Comparison of ENCODE assay signal across 28 cellular contexts in genomic region chr3:80554304-80554703, GRCh38.
"Had no signal": no experiment of that assay in that cellular context is flagged by ENCODE, and none has a peak within 500 bp of the region (broad histone marks: within the 10 kb centered on the region; RNA-seq: fewer than 3 reads in every experiment).

No MANE protein-coding gene starts in this region.

- H3K4me3 ChIP-seq: left ventricle myocardium inferior, lung, mucosa of descending colon, pancreas, prostate gland, skin epidermis, stomach, testis, thyroid gland, transverse colon, upper lobe of left lung, vagina had no signal

- H3K27ac ChIP-seq: left ventricle myocardium inferior, pancreas, prostate gland, skin epidermis, stomach, testis, thyroid gland, transverse colon, upper lobe of left lung, vagina had no signal

- H3K4me1 ChIP-seq: left ventricle myocardium inferior, pancreas, prostate gland, stomach, testis, thyroid gland, transverse colon, upper lobe of left lung, vagina had no signal

- ATAC-seq: mucosa of descending colon; naive thymus-derived CD8-positive, alpha-beta T cell; pancreas; right cardiac atrium; sciatic nerve; stimulated activated naive B cell treated with anti-CD40 and anti-IgM and Interleukin-4, amounts not matched to agents 10 μg/mL and 1 μg/mL and 100 μg/mL, for 72 hours; stimulated activated naive CD8-positive, alpha-beta T cell treated with anti-CD3 and anti-CD28 coated beads, Interleukin-15, Interleukin-2, amounts not matched to agents 100 U/mL and 50 U/mL, for 24 hours had no signal

- FAIRE-seq: islet of Langerhans, pancreas had no signal

- H3K36me3 ChIP-seq: left ventricle myocardium inferior, pancreas, prostate gland, stomach, thyroid gland, transverse colon, upper lobe of left lung, vagina had no signal

- H3K27me3 ChIP-seq: pancreas, stomach, testis, thyroid gland, transverse colon, upper lobe of left lung, vagina had no signal

- DNase-seq: hypothalamus; immature natural killer cell; left ventricle myocardium inferior; midbrain; mucosa of descending colon; naive thymus-derived CD8-positive, alpha-beta T cell; nucleus accumbens; pancreas; posterior cingulate gyrus; retina; right cardiac atrium; stimulated activated CD4-positive, alpha-beta T cell treated with anti-CD3 and anti-CD28 coated beads, Interleukin-12 subunit alpha, Interleukin-12 subunit beta, amount 100 ng/mL, for 4 hours; stimulated activated CD4-positive, alpha-beta T cell treated with anti-CD3 and anti-CD28 coated beads, Interleukin-15, amount 100 ng/mL, for 24 hours; stimulated activated CD4-positive, alpha-beta T cell treated with anti-CD3 and anti-CD28 coated beads, Interleukin-2, amount 100 ng/mL, for 24 hours; stimulated activated CD4-positive, alpha-beta T cell treated with anti-CD3 and anti-CD28 coated beads, Interleukin-4, amount 100 ng/mL, for 1 hour; stimulated activated naive B cell treated with anti-CD40 and anti-IgM and Interleukin-4, amounts not matched to agents 10 μg/mL and 1 μg/mL and 100 μg/mL, for 72 hours; stimulated activated naive CD8-positive, alpha-beta T cell treated with anti-CD3 and anti-CD28 coated beads, Interleukin-15, Interleukin-2, amounts not matched to agents 100 U/mL and 50 U/mL, for 24 hours; stomach; testis; thyroid gland; transverse colon; upper lobe of left lung had no signal

- H3K9me3 ChIP-seq: left ventricle myocardium inferior, mucosa of descending colon, pancreas, prostate gland, stomach, testis, thyroid gland, transverse colon, upper lobe of left lung, vagina had no signal
